In genomic region chr16:3574195-3574594, GRCh38 we compare ENCODE assay signal across 16 cellular contexts. TPM values are rescaled to one million over a fixed set of nuclear protein-coding genes. Genes with fewer than 3 reads are reported as not detected.
DNase-seq lines count a peak whose midpoint lies in the region; ATAC-seq and TF ChIP-seq lines count a peak whose summit lies in the region.
"Had no signal": no experiment of that assay in that cellular context is flagged by ENCODE, and none has a peak within 500 bp of the region (broad histone marks: within the 10 kb centered on the region; RNA-seq: fewer than 3 reads in every experiment).

No MANE protein-coding gene starts in this region.

- H3K27me3 ChIP-seq in Loucy (ENCODE audit: insufficient read depth, low read length, poor library complexity, severe bottlenecking) = no peaks in the 10 kb centered on the region
- no peaks in the 10 kb centered on the region for H3K27me3 ChIP-seq in effector memory CD4-positive, alpha-beta T cell (replicated peaks; ENCODE audit: control insufficient read depth, insufficient read depth, low read length, poor library complexity, severe bottlenecking)
- H3K27me3 ChIP-seq in ascending aorta = no peaks in the 10 kb centered on the region

- intact Hi-C loops in ascending aorta (cut with DNase I) = no loop called here

- H3K9ac ChIP-seq in Loucy (ENCODE audit: low read depth, low read length, poor library complexity, severe bottlenecking) = no peak overlapping the region

- peaks cover 31% of the 10 kb centered on the region for H4K20me1 ChIP-seq in Loucy (ENCODE audit: insufficient read depth, low read length, poor library complexity, severe bottlenecking)

- ATAC-seq in stimulated activated effector memory CD8-positive, alpha-beta T cell treated with anti-CD3 and anti-CD28 coated beads, Interleukin-12 subunit alpha, Interleukin-12 subunit beta, amount 100 ng/mL, for 72 hours = no peak

- peak overlapping the region; percentile 66 for H3K4me2 ChIP-seq in Loucy (ENCODE audit: low read depth, low read length, poor library complexity, severe bottlenecking)

- no peak overlapping the region for H2AFZ ChIP-seq in Loucy (ENCODE audit: low read length)

- peaks cover 73% of the 10 kb centered on the region for H3K79me2 ChIP-seq in Loucy (ENCODE audit: insufficient read depth, low read length)

- H3K27me3 Mint-ChIP-seq in activated naive CD4-positive, alpha-beta T cell treated with anti-CD3 and anti-CD28 coated beads, Interleukin-2, amount 10 ng/mL, durations not matched to agents 7 days and 5 days = no peaks in the 10 kb centered on the region

- H3K9me3 Mint-ChIP-seq in activated naive CD4-positive, alpha-beta T cell treated with anti-CD3 and anti-CD28 coated beads, Interleukin-2, amount 10 ng/mL, durations not matched to agents 7 days and 5 days = peaks cover 12% of the 10 kb centered on the region
- H3K9me3 Mint-ChIP-seq in stimulated activated effector memory CD8-positive, alpha-beta T cell treated with anti-CD3 and anti-CD28 coated beads, Interleukin-12 subunit alpha, Interleukin-12 subunit beta, amount 100 ng/mL, for 72 hours = peaks cover 9% of the 10 kb centered on the region

- peak overlapping the region; percentile 37 for H3K27ac ChIP-seq in effector memory CD4-positive, alpha-beta T cell (ENCODE audit: insufficient read depth, low read length, poor library complexity, severe bottlenecking)
- no peak overlapping the region for H3K27ac ChIP-seq in ascending aorta

- H3K36me3 ChIP-seq in Loucy (ENCODE audit: insufficient read depth, low read length) (peaks cover 5% of the 10 kb centered on the region; the same call in 1 of the 2 replicates), ascending aorta (peaks cover 0 to 2% of the 10 kb centered on the region in 2 donors)
- H3K36me3 ChIP-seq in effector memory CD4-positive, alpha-beta T cell (ENCODE audit: control insufficient read depth, insufficient read depth, low read length) = peaks cover 18% of the 10 kb centered on the region

- peak overlapping the region; percentile 96 for H3K4me3 Mint-ChIP-seq in activated naive CD4-positive, alpha-beta T cell treated with anti-CD3 and anti-CD28 coated beads, Interleukin-2, amount 10 ng/mL, durations not matched to agents 7 days and 5 days
- peak overlapping the region; percentile 99 for H3K4me3 Mint-ChIP-seq in stimulated activated effector memory CD8-positive, alpha-beta T cell treated with anti-CD3 and anti-CD28 coated beads, Interleukin-12 subunit alpha, Interleukin-12 subunit beta, amount 100 ng/mL, for 72 hours
- H3K4me3 Mint-ChIP-seq: HFFc6 had no signal

- H3F3A ChIP-seq in Loucy (ENCODE audit: low read depth) = no peaks in the 10 kb centered on the region

- peaks cover 64% of the 10 kb centered on the region for H3K4me1 Mint-ChIP-seq in activated naive CD4-positive, alpha-beta T cell treated with anti-CD3 and anti-CD28 coated beads, Interleukin-2, amount 10 ng/mL, durations not matched to agents 7 days and 5 days
- peaks cover 47% of the 10 kb centered on the region for H3K4me1 Mint-ChIP-seq in stimulated activated effector memory CD8-positive, alpha-beta T cell treated with anti-CD3 and anti-CD28 coated beads, Interleukin-12 subunit alpha, Interleukin-12 subunit beta, amount 100 ng/mL, for 72 hours

- H3K36me3 Mint-ChIP-seq in activated naive CD4-positive, alpha-beta T cell treated with anti-CD3 and anti-CD28 coated beads, Interleukin-2, amount 10 ng/mL, durations not matched to agents 7 days and 5 days = peaks cover 58% of the 10 kb centered on the region
- peaks cover 70% of the 10 kb centered on the region for H3K36me3 Mint-ChIP-seq in stimulated activated effector memory CD8-positive, alpha-beta T cell treated with anti-CD3 and anti-CD28 coated beads, Interleukin-12 subunit alpha, Interleukin-12 subunit beta, amount 100 ng/mL, for 72 hours

- H3K4me1 ChIP-seq in Loucy (ENCODE audit: insufficient read depth, low read length, poor library complexity, severe bottlenecking) = peaks cover 17% of the 10 kb centered on the region
- H3K4me1 ChIP-seq in effector memory CD4-positive, alpha-beta T cell (ENCODE audit: control insufficient read depth, insufficient read depth, low read length, poor library complexity, severe bottlenecking) = peaks cover 21% of the 10 kb centered on the region
- H3K4me1 ChIP-seq in ascending aorta = no peaks in the 10 kb centered on the region

- CTCF ChIA-PET in activated naive CD4-positive, alpha-beta T cell treated with anti-CD3 and anti-CD28 coated beads, Interleukin-2, amount 10 ng/mL, durations not matched to agents 7 days and 5 days (lab: Charles Lee) = no interaction called here

- H3K9me2 ChIP-seq in Loucy (replicated peaks; ENCODE audit: low read depth, low read length) = no peaks in the 10 kb centered on the region

- H3K27ac Mint-ChIP-seq in activated naive CD4-positive, alpha-beta T cell treated with anti-CD3 and anti-CD28 coated beads, Interleukin-2, amount 10 ng/mL, durations not matched to agents 7 days and 5 days = peak overlapping the region; percentile 24
- H3K27ac Mint-ChIP-seq in stimulated activated effector memory CD8-positive, alpha-beta T cell treated with anti-CD3 and anti-CD28 coated beads, Interleukin-12 subunit alpha, Interleukin-12 subunit beta, amount 100 ng/mL, for 72 hours = peak overlapping the region; percentile 98
- H3K27ac Mint-ChIP-seq: HFFc6 had no signal

- peak overlapping the region; percentile 40 for H3K4me3 ChIP-seq in Loucy (ENCODE audit: low read length, poor library complexity, severe bottlenecking)
- no peak overlapping the region for H3K4me3 ChIP-seq in effector memory CD4-positive, alpha-beta T cell (ENCODE audit: insufficient read depth, low read depth, low read length, poor library complexity, severe bottlenecking)
- no peak overlapping the region for H3K4me3 ChIP-seq in ascending aorta

- H3K9me3 ChIP-seq in Loucy (ENCODE audit: insufficient read depth, low read depth, low read length) (peaks cover 5% of the 10 kb centered on the region; the same call in 1 of the 2 replicates), ascending aorta (peaks cover 0 to 6% of the 10 kb centered on the region in 2 donors)
- H3K9me3 ChIP-seq in effector memory CD4-positive, alpha-beta T cell (ENCODE audit: control insufficient read depth, low read length) = peaks cover 6% of the 10 kb centered on the region

- DNase-seq in activated naive CD4-positive, alpha-beta T cell treated with anti-CD3 and anti-CD28 coated beads, Interleukin-2, amount 10 ng/mL, durations not matched to agents 7 days and 5 days = no peak
- DNase-seq in activated naive CD4-positive, alpha-beta T cell treated with Interleukin-2 at 50 U/mL for 16 hours = no peak
- DNase-seq in effector memory CD4-positive, alpha-beta T cell = no peak
- DNase-seq in stimulated activated effector memory CD8-positive, alpha-beta T cell treated with anti-CD3 and anti-CD28 coated beads, Interleukin-12 subunit alpha, Interleukin-12 subunit beta, amount 100 ng/mL, for 72 hours (ENCODE audit: low spot score in 2 of 2) = no peak
- DNase-seq in DMS53 treated with DMSO at 0.1 percent for 48 hours (lab: John Stamatoyannopoulos, UW; ENCODE audit: unreplicated experiment) = no peak
- DNase-seq in ascending aorta (ENCODE audit: low spot score in 2 of 2) = no peak
- DNase-seq: ACHN, DMS 273 treated with DMSO at 0.1 percent for 48 hours, HFFc6, KBM-7, NCI-H1048, NCI-H446, NCI-H774, Right ventricle myocardium superior had no signal

- TF ChIP-seq CTCF in Loucy (conservative IDR thresholded peaks at IDR 0.05; ENCODE audit: low read length) (no peak), ascending aorta (IDR thresholded peaks at IDR 0.05) (no peak)

RNA-seq across cellular contexts. Expression of gene NLRC3, which starts 3.0 kb away (rescaled TPM):
- 2.1 TPM for total RNA-seq in ascending aorta
- total RNA-seq: HFFc6, M059J had no signal

RNA-seq across cellular contexts. Expression of gene SLX4, which starts 37.2 kb away (rescaled TPM):
- 3.4 TPM for total RNA-seq in ascending aorta
